15 cellular contexts compared by ENCODE assay signal in genomic region chr4:177185579-177185978, GRCh38.
A peak's percentile ranks its signal among the peaks of the same experiment; 100 is the strongest.
DNase-seq lines count a peak whose midpoint lies in the region; ATAC-seq and TF ChIP-seq lines count a peak whose summit lies in the region.
"Had no signal": no experiment of that assay in that cellular context is flagged by ENCODE, and none has a peak within 500 bp of the region (broad histone marks: within the 10 kb centered on the region; RNA-seq: fewer than 3 reads in every experiment).

No MANE protein-coding gene starts in this region.

- no peak overlapping the region for H2BK15ac ChIP-seq in mesendoderm (replicated peaks; ENCODE audit: low read depth)

- H3K4me3 ChIP-seq in DND-41 (ENCODE audit: low read depth in 1 of 2, low read length in 2 of 2), result no peak overlapping the region
- H3K4me3 ChIP-seq in mesendoderm (ENCODE audit: low read length), result no peak overlapping the region
- H3K4me3 ChIP-seq in GM23248, result no peak overlapping the region
- H3K4me3 ChIP-seq: BLaER1 had no signal

- H4K20me1 ChIP-seq in DND-41 (ENCODE audit: insufficient read depth, low read length) (peaks cover 12% of the 10 kb centered on the region; the same call in 1 of the 2 replicates), GM23248 (ENCODE audit: insufficient read depth) (no peaks in the 10 kb centered on the region)
- H4K20me1 ChIP-seq: BLaER1 had no signal

- no peak overlapping the region for H3K56ac ChIP-seq in mesendoderm (ENCODE audit: low read length)

- H3K4ac ChIP-seq in mesendoderm (ENCODE audit: low read depth, low read length), result no peak overlapping the region

- peak; percentile 68 for ATAC-seq in DND-41 (ENCODE audit: insufficient read depth, low read depth)
- ATAC-seq in stimulated activated naive CD8-positive, alpha-beta T cell treated with anti-CD3 and anti-CD28 coated beads, Interleukin-15, Interleukin-2, amounts not matched to agents 100 U/mL and 50 U/mL, for 24 hours, result peak; percentile 40

- H3K4me2 ChIP-seq in DND-41 (ENCODE audit: insufficient read depth, low read length), result no peak overlapping the region
- no peak overlapping the region for H3K4me2 ChIP-seq in mesendoderm (ENCODE audit: low read length)
- H3K4me2 ChIP-seq in GM23248 (ENCODE audit: unreplicated experiment), result no peak overlapping the region
- H3K4me2 ChIP-seq: BLaER1 had no signal

- H3K9me2 ChIP-seq in GM23248 (ENCODE audit: insufficient read depth), result no peaks in the 10 kb centered on the region

- H3K23ac ChIP-seq in mesendoderm (ENCODE audit: low read length), result no peak overlapping the region

- H3K9ac ChIP-seq in DND-41 (ENCODE audit: low read depth, low read length), result no peak overlapping the region
- no peak overlapping the region for H3K9ac ChIP-seq in mesendoderm (ENCODE audit: low read length)
- no peak overlapping the region for H3K9ac ChIP-seq in GM23248
- H3K9ac ChIP-seq: BLaER1 had no signal

- H3K4me1 ChIP-seq in DND-41 (ENCODE audit: insufficient read depth, low read length) (no peaks in the 10 kb centered on the region), mesendoderm (ENCODE audit: control insufficient read depth, low read depth, low read length) (no peaks in the 10 kb centered on the region), GM23248 (ENCODE audit: insufficient read depth) (peaks cover 30% of the 10 kb centered on the region)
- H3K4me1 ChIP-seq: BLaER1, Caco-2 had no signal

- H3K36me3 ChIP-seq in DND-41 (ENCODE audit: insufficient read depth, low read length) (peaks cover 60% of the 10 kb centered on the region), mesendoderm (ENCODE audit: control insufficient read depth, insufficient read depth, low read length) (no peaks in the 10 kb centered on the region), GM23248 (ENCODE audit: low read depth) (no peaks in the 10 kb centered on the region)
- H3K36me3 ChIP-seq: BLaER1 had no signal

- peaks cover 96% of the 10 kb centered on the region for H3K79me2 ChIP-seq in DND-41 (ENCODE audit: insufficient read depth, low read length)
- H3K79me2 ChIP-seq in mesendoderm (ENCODE audit: control insufficient read depth, insufficient read depth, low read length), result no peaks in the 10 kb centered on the region
- no peaks in the 10 kb centered on the region for H3K79me2 ChIP-seq in GM23248 (ENCODE audit: insufficient read depth)

- no CpG with 5 or more reads among the region's 2 CpGs for WGBS in mesendoderm (ENCODE audit: extremely low coverage, insufficient coverage, low lambda C conversion rate)
- WGBS in GM23248 (ENCODE audit: low coverage in 1 of 2, low lambda C conversion rate in 2 of 2, missing lambda C conversion rate in 2 of 2), 2 experiments, result 79 to 93% methylated on average over 2 of the region's 2 CpGs

- in situ Hi-C loops in GM23248 (cut with MboI), result no loop called here

- H4K8ac ChIP-seq in mesendoderm (ENCODE audit: low read depth, low read length), result no peak overlapping the region

- H2AK5ac ChIP-seq in mesendoderm (ENCODE audit: low read length), result no peak overlapping the region

- no peak overlapping the region for H2BK5ac ChIP-seq in mesendoderm (ENCODE audit: low read length)

- no peak overlapping the region for H2BK120ac ChIP-seq in mesendoderm (ENCODE audit: low read depth, low read length)

- H3K79me1 ChIP-seq in mesendoderm (ENCODE audit: low read length), result no peaks in the 10 kb centered on the region

- H3K18ac ChIP-seq in mesendoderm (ENCODE audit: low read length), result no peak overlapping the region

- H3K27me3 ChIP-seq in DND-41 (ENCODE audit: insufficient read depth, low read length, poor library complexity) (no peaks in the 10 kb centered on the region), mesendoderm (ENCODE audit: insufficient read depth, low read length, poor library complexity) (no peaks in the 10 kb centered on the region), GM23248 (replicated peaks; ENCODE audit: insufficient read depth) (no peaks in the 10 kb centered on the region)
- H3K27me3 ChIP-seq: BLaER1 had no signal

- peaks cover 7% of the 10 kb centered on the region; the same call in 1 of the 2 replicates for H3F3A ChIP-seq in GM23248 (ENCODE audit: insufficient read depth)

- H3K9me3 ChIP-seq in DND-41 (ENCODE audit: insufficient read depth, low read length, severe bottlenecking) (no peaks in the 10 kb centered on the region), GM23248 (ENCODE audit: low read depth) (no peaks in the 10 kb centered on the region)
- H3K9me3 ChIP-seq: BLaER1, Caco-2 had no signal

- no peak for DNase-seq in DND-41
- DNase-seq in SW480 (ENCODE audit: low spot score), result peak; percentile 1
- peak; percentile 1 for DNase-seq in mesendoderm
- no peak for DNase-seq in stimulated activated naive CD8-positive, alpha-beta T cell treated with anti-CD3 and anti-CD28 coated beads, Interleukin-15, Interleukin-2, amounts not matched to agents 100 U/mL and 50 U/mL, for 24 hours
- no peak for DNase-seq in stimulated activated CD4-positive, alpha-beta T cell treated with anti-CD3 and anti-CD28 coated beads, Interleukin-15, amount 100 ng/mL, for 24 hours
- no peak for DNase-seq in GM23248
- DNase-seq in NCI-H1048 (lab: John Stamatoyannopoulos, UW), result no peak
- DNase-seq: 8988T; AML-193; Caco-2; CD8-positive, alpha-beta memory T cell; GF-D8; H7 had no signal

- TF ChIP-seq CTCF in DND-41 (IDR thresholded peaks at IDR 0.05; ENCODE audit: borderline replicate concordance, extremely low read depth, low read length, poor library complexity, severe bottlenecking), result no peak

- H3K27ac ChIP-seq in DND-41 (ENCODE audit: low read length), result 0 out of 2 replicates have a peak overlapping the region, but pooled peaks have one; percentile 19
- no peak overlapping the region for H3K27ac ChIP-seq in mesendoderm (ENCODE audit: low read depth, low read length)
- H3K27ac ChIP-seq in GM23248, result no peak overlapping the region
- H3K27ac ChIP-seq: BLaER1, HL-60 had no signal

- H2AFZ ChIP-seq in DND-41 (ENCODE audit: low read depth, low read length) (no peak overlapping the region), GM23248 (no peak overlapping the region)

- H4K5ac ChIP-seq in mesendoderm (ENCODE audit: low read length), result no peak overlapping the region

Comparison
In these comparisons a context has a peak if more than half of its experiments do, and no peak if none do; other contexts are left out.
1. DNase-seq: peak in SW480 (single experiment) and mesendoderm (single experiment); none in DND-41 (single experiment), stimulated activated naive CD8-positive, alpha-beta T cell treated with anti-CD3 and anti-CD28 coated beads, Interleukin-15, Interleukin-2, amounts not matched to agents 100 U/mL and 50 U/mL, for 24 hours (single experiment), stimulated activated CD4-positive, alpha-beta T cell treated with anti-CD3 and anti-CD28 coated beads, Interleukin-15, amount 100 ng/mL, for 24 hours (single experiment), GM23248 (single experiment) and NCI-H1048 (single experiment).